In genomic region chr19:57583104-57583520, GRCh38 we compare ENCODE assay signal across 12 cellular contexts. TPM values are rescaled to one million over a fixed set of nuclear protein-coding genes. Genes with fewer than 3 reads are reported as not detected.
A peak's percentile ranks its signal among the peaks of the same experiment; 100 is the strongest.
DNase-seq lines count a peak whose midpoint lies in the region; ATAC-seq and TF ChIP-seq lines count a peak whose summit lies in the region.
"Had no signal": no experiment of that assay in that cellular context is flagged by ENCODE, and none has a peak within 500 bp of the region (broad histone marks: within the 10 kb centered on the region; RNA-seq: fewer than 3 reads in every experiment).

No MANE protein-coding gene starts in this region.

- no peak overlapping the region for H3K27ac ChIP-seq in breast epithelium
- H3K27ac ChIP-seq in effector memory CD4-positive, alpha-beta T cell (ENCODE audit: insufficient read depth, low read length, poor library complexity, severe bottlenecking): no peak overlapping the region
- peak overlapping the region; percentile 45 for H3K27ac ChIP-seq in naive thymus-derived CD4-positive, alpha-beta T cell (ENCODE audit: low read depth, low read length)
- no peak overlapping the region for H3K27ac ChIP-seq in RWPE1
- H3K27ac ChIP-seq: right lobe of liver had no signal

- H3K27ac Mint-ChIP-seq in MCF 10A (ENCODE audit: low read depth, unreplicated experiment): no peak overlapping the region
- peak overlapping the region in 1 of 9 donors; percentile 6 for H3K27ac Mint-ChIP-seq in naive thymus-derived CD4-positive, alpha-beta T cell
- no peak overlapping the region for H3K27ac Mint-ChIP-seq in type B pancreatic cell

- peaks cover 34% of the 10 kb centered on the region for H3K9me3 Mint-ChIP-seq in MCF 10A (ENCODE audit: unreplicated experiment)
- H3K9me3 Mint-ChIP-seq in naive thymus-derived CD4-positive, alpha-beta T cell: peaks cover 25 to 82% (median 55%) of the 10 kb centered on the region in 11 donors
- peaks cover 38% of the 10 kb centered on the region for H3K9me3 Mint-ChIP-seq in type B pancreatic cell

- CTCF ChIA-PET in MCF 10A (lab: Yijun Ruan, JAX): interaction anchor here (0.6 kb wide), 1 partner anchor 15 kb away, joined by 5 read pairs; no protein-coding TSS in a partner anchor
- CTCF ChIA-PET in naive thymus-derived CD4-positive, alpha-beta T cell (lab: Charles Lee): no interaction called here
- CTCF ChIA-PET in RWPE1 (lab: Yijun Ruan, JAX): no interaction called here

- no peak overlapping the region for H3K4me3 Mint-ChIP-seq in MCF 10A (ENCODE audit: unreplicated experiment)
- peak overlapping the region in 7 of 10 donors; percentile 19 to 98 (median 89) for H3K4me3 Mint-ChIP-seq in naive thymus-derived CD4-positive, alpha-beta T cell
- peak overlapping the region; percentile 95 for H3K4me3 Mint-ChIP-seq in type B pancreatic cell

- H3K4me3 ChIP-seq in breast epithelium: peak overlapping the region in 2 of 3 donors; percentile 72
- H3K4me3 ChIP-seq in effector memory CD4-positive, alpha-beta T cell (ENCODE audit: insufficient read depth, low read depth, low read length, poor library complexity, severe bottlenecking): peak overlapping the region; percentile 62
- H3K4me3 ChIP-seq in naive thymus-derived CD4-positive, alpha-beta T cell (ENCODE audit: low read length): peak overlapping the region; percentile 55

- TF ChIP-seq CTCF in breast epithelium (IDR thresholded peaks at IDR 0.05) (no peak), MCF 10A (IDR thresholded peaks at IDR 0.05; ENCODE audit: unreplicated experiment) (no peak), type B pancreatic cell (conservative IDR thresholded peaks at IDR 0.05) (no peak), RWPE1 (conservative IDR thresholded peaks at IDR 0.05; ENCODE audit: low read depth) (no peak)

- H3K36me3 Mint-ChIP-seq in MCF 10A (ENCODE audit: insufficient read depth, unreplicated experiment): no peaks in the 10 kb centered on the region
- peaks cover 28 to 59% (median 41%) of the 10 kb centered on the region in 5 donors for H3K36me3 Mint-ChIP-seq in naive thymus-derived CD4-positive, alpha-beta T cell
- peaks cover 42% of the 10 kb centered on the region for H3K36me3 Mint-ChIP-seq in type B pancreatic cell

- H3K27me3 ChIP-seq in breast epithelium: no peaks in the 10 kb centered on the region
- H3K27me3 ChIP-seq in effector memory CD4-positive, alpha-beta T cell (replicated peaks; ENCODE audit: control insufficient read depth, insufficient read depth, low read length, poor library complexity, severe bottlenecking): no peaks in the 10 kb centered on the region
- H3K27me3 ChIP-seq in naive thymus-derived CD4-positive, alpha-beta T cell (ENCODE audit: control insufficient read depth in 2 of 2, insufficient read depth in 2 of 2, low read length in 2 of 2): no peaks in the 10 kb centered on the region
- H3K27me3 ChIP-seq: BE2C, right lobe of liver had no signal

- POLR2A ChIA-PET in MCF 10A (lab: Yijun Ruan, JAX): interaction anchor here (0.6 to 0.7 kb wide), 2 partner anchors 47 to 181 kb away, joined by 3 read pairs; no protein-coding TSS in a partner anchor
- POLR2A ChIA-PET in naive thymus-derived CD4-positive, alpha-beta T cell (lab: Charles Lee): interaction anchor here (0.6 to 1.4 kb wide), 5 partner anchors 18 to 365 kb away, joined by 3 to 6 read pairs (median 3); partner anchors contain the start of genes ZNF134 and ZNF551
- POLR2A ChIA-PET in RWPE1 (lab: Yijun Ruan, JAX; ENCODE audit: low non-redundant PET): no interaction called here

- no peak for DNase-seq in breast epithelium (ENCODE audit: low spot score in 2 of 2)
- DNase-seq in MCF 10A (ENCODE audit: unreplicated experiment): no peak
- no peak for DNase-seq in effector memory CD4-positive, alpha-beta T cell
- no peak for DNase-seq in naive thymus-derived CD4-positive, alpha-beta T cell
- DNase-seq in type B pancreatic cell (ENCODE audit: extremely low spot score, unreplicated experiment): no peak
- no peak for DNase-seq in iPS-NIHi11 (ENCODE audit: low spot score)
- no peak for DNase-seq in RWPE1 (ENCODE audit: low spot score)
- DNase-seq: NCI-H69 had no signal

- peaks cover 0 to 3% of the 10 kb centered on the region in 2 donors for H3K4me1 ChIP-seq in breast epithelium
- H3K4me1 ChIP-seq in effector memory CD4-positive, alpha-beta T cell (ENCODE audit: control insufficient read depth, insufficient read depth, low read length, poor library complexity, severe bottlenecking): peaks cover 7% of the 10 kb centered on the region
- H3K4me1 ChIP-seq in naive thymus-derived CD4-positive, alpha-beta T cell (ENCODE audit: control insufficient read depth in 2 of 2, insufficient read depth in 2 of 2, low read length in 2 of 2): peaks cover 11 to 15% of the 10 kb centered on the region in 2 donors
- H3K4me1 ChIP-seq: BE2C had no signal

- H3K4me1 Mint-ChIP-seq in MCF 10A (ENCODE audit: insufficient read depth, unreplicated experiment) (peaks cover 4% of the 10 kb centered on the region), type B pancreatic cell (ENCODE audit: unreplicated experiment) (peaks cover 6% of the 10 kb centered on the region)
- peaks cover 14 to 33% (median 26%) of the 10 kb centered on the region in 7 donors for H3K4me1 Mint-ChIP-seq in naive thymus-derived CD4-positive, alpha-beta T cell

- TF ChIP-seq POLR2A in breast epithelium (IDR thresholded peaks at IDR 0.05): no peak

- no peaks in the 10 kb centered on the region for H3K27me3 Mint-ChIP-seq in MCF 10A (ENCODE audit: insufficient read depth, unreplicated experiment)
- no peaks in the 10 kb centered on the region for H3K27me3 Mint-ChIP-seq in naive thymus-derived CD4-positive, alpha-beta T cell
- peaks cover 4% of the 10 kb centered on the region for H3K27me3 Mint-ChIP-seq in type B pancreatic cell

- peaks cover 32 to 46% of the 10 kb centered on the region in 2 donors for H3K9me3 ChIP-seq in breast epithelium
- peaks cover 21% of the 10 kb centered on the region for H3K9me3 ChIP-seq in effector memory CD4-positive, alpha-beta T cell (ENCODE audit: control insufficient read depth, low read length)
- H3K9me3 ChIP-seq in naive thymus-derived CD4-positive, alpha-beta T cell (ENCODE audit: control insufficient read depth in 2 of 3, low read length in 3 of 3): peaks cover 0 to 30% (median 12%) of the 10 kb centered on the region in 3 experiments

- intact Hi-C loops in breast epithelium (cut with DNase I; ENCODE audit: low total_unique reads) (no loop called here), MCF 10A (cut with micrococcal nuclease) (no loop called here)
- intact Hi-C loops in naive thymus-derived CD4-positive, alpha-beta T cell (cut with micrococcal nuclease): loop anchor here in 1 of 2 donors (1.0 to 5.0 kb wide), 2 partner anchors 148 to 341 kb away; partner anchors contain the start of genes ZNF749 and ZNF805

- no peak for ATAC-seq in naive thymus-derived CD4-positive, alpha-beta T cell
- no peak for ATAC-seq in HG03045 (IDR thresholded peaks at IDR 0.05; ENCODE audit: unreplicated experiment)
- ATAC-seq: HCT116 had no signal

- H3K36me3 ChIP-seq in breast epithelium: no peaks in the 10 kb centered on the region
- H3K36me3 ChIP-seq in effector memory CD4-positive, alpha-beta T cell (ENCODE audit: control insufficient read depth, insufficient read depth, low read length): peaks cover 5% of the 10 kb centered on the region
- H3K36me3 ChIP-seq in naive thymus-derived CD4-positive, alpha-beta T cell (ENCODE audit: control insufficient read depth in 2 of 3, insufficient read depth in 3 of 3, low read length in 3 of 3): peaks cover 0 to 16% (median 0%) of the 10 kb centered on the region in 3 experiments
- H3K36me3 ChIP-seq: right lobe of liver had no signal

- no TSS peak for BruUV-seq in MCF 10A (replicated peaks; lab: Mats Ljungman, UMichigan)

RNA-seq across cellular contexts. Expression of gene ZIK1, which starts 0.8 kb away (rescaled TPM):
- 1 to 10 TPM; 2.2 to 8.9 (median 6.9) TPM for total RNA-seq in breast epithelium
- total RNA-seq in MCF 10A (2022): not detected in 2 replicates
- 10 to 100 TPM in 2 of 5 experiments, 1 to 10 TPM in 3; 4.8 to 14.1 (median 7.0) TPM for total RNA-seq in naive thymus-derived CD4-positive, alpha-beta T cell
- polyA plus RNA-seq in naive thymus-derived CD4-positive, alpha-beta T cell: 10 to 100 TPM in 1 of 2 donors, 1 to 10 TPM in 1; 8.7 to 13.7 TPM
- 11.5 and 17.6 TPM in 2 replicates for total RNA-seq in type B pancreatic cell (ENCODE audit: low replicate concordance)

RNA-seq across cellular contexts. Expression of gene ZNF416, which starts 4.4 kb away (rescaled TPM):
- 1 to 10 TPM; 2.7 to 6.4 (median 6.2) TPM for total RNA-seq in breast epithelium
- 5.0 and 5.6 TPM in 2 replicates for total RNA-seq in MCF 10A (2022)
- 10 to 100 TPM in 2 of 5 experiments, 1 to 10 TPM in 3; 4.4 to 13.8 (median 5.7) TPM for total RNA-seq in naive thymus-derived CD4-positive, alpha-beta T cell
- polyA plus RNA-seq in naive thymus-derived CD4-positive, alpha-beta T cell: 10 to 100 TPM in 1 of 2 donors, 1 to 10 TPM in 1; 4.9 to 10.4 TPM
- 9.1 and 10.3 TPM in 2 replicates for total RNA-seq in type B pancreatic cell (ENCODE audit: low replicate concordance)

RNA-seq across cellular contexts. Expression of gene ZNF530, which starts 16.6 kb away (rescaled TPM):
- total RNA-seq in breast epithelium (1 to 10 TPM; 2.9 to 6.9 (median 5.3) TPM), MCF 10A (2022) (2.4 and 2.8 TPM in 2 replicates), type B pancreatic cell (ENCODE audit: low replicate concordance) (4.8 and 4.9 TPM in 2 replicates)
- total RNA-seq in naive thymus-derived CD4-positive, alpha-beta T cell: 10 to 100 TPM in 1 of 5 experiments, 1 to 10 TPM in 4; 2.0 to 10.9 (median 6.2) TPM
- polyA plus RNA-seq in naive thymus-derived CD4-positive, alpha-beta T cell: 1 to 10 TPM; 7.1 to 9.3 TPM

RNA-seq across cellular contexts. Expression of gene ZNF550, which starts 23.4 kb away (rescaled TPM):
- total RNA-seq in breast epithelium (10 to 100 TPM in 2 of 3 donors, 1 to 10 TPM in 1; 5.4 to 15.5 (median 15.1) TPM), MCF 10A (2022) (14.3 and 17.6 TPM in 2 replicates), type B pancreatic cell (ENCODE audit: low replicate concordance) (15.9 and 18.7 TPM in 2 replicates)
- total RNA-seq in naive thymus-derived CD4-positive, alpha-beta T cell: 10 to 100 TPM; 12.9 to 56.2 (median 23.5) TPM
- 10 to 100 TPM in 1 of 2 donors, 1 to 10 TPM in 1; 8.6 to 17.7 TPM for polyA plus RNA-seq in naive thymus-derived CD4-positive, alpha-beta T cell

RNA-seq across cellular contexts. Expression of gene ZNF134, which starts 30.9 kb away (rescaled TPM):
- total RNA-seq in breast epithelium: 10 to 100 TPM; 18.2 to 31.6 (median 18.4) TPM
- 16.4 and 18.8 TPM in 2 replicates for total RNA-seq in MCF 10A (2022)
- 10 to 100 TPM; 14.6 to 33.9 (median 25.7) TPM for total RNA-seq in naive thymus-derived CD4-positive, alpha-beta T cell
- 10 to 100 TPM in 1 of 2 donors, 1 to 10 TPM in 1; 8.0 to 16.7 TPM for polyA plus RNA-seq in naive thymus-derived CD4-positive, alpha-beta T cell
- 24.7 and 27.1 TPM in 2 replicates for total RNA-seq in type B pancreatic cell (ENCODE audit: low replicate concordance)
